ENCODE assay signal across 19 cellular contexts in the genomic region with DNA sequence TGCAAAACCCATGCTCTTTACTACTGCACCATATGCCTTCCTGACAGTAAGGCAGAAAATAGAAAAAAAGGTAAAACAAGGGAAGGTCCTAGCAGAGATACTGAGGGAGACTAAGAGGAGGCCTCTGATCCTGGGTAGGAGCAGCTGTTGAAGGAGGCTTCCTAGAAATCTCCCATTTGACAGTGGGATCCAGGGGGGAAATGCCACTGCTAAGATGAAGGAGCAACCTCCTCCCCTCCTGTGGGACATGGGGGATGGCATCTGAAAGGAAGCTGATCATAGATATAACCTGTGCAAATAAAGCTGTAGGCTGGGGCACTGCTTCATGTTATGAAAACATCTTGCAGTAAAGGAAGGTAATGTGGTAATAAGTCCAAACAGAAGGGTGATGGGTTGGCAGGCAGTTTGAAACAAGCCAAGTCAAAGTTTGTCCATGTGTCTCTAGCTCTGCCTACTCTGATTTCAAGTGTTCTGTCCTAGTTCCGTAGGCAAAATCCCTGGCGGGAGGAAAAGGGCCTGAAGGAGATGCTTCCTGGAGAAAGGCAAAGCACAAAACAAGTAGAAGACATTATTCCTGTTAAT.
DNase-seq lines count a peak whose midpoint lies in the region; ATAC-seq, FAIRE-seq and TF ChIP-seq lines count a peak whose summit lies in the region.
"Had no signal": no experiment of that assay in that cellular context is flagged by ENCODE, and none has a peak within 500 bp of the region (broad histone marks: within the 10 kb centered on the region; RNA-seq: fewer than 3 reads in every experiment).

No MANE protein-coding gene starts in this region.

- 92% methylated on average over 2 of the region's 2 CpGs; no CpG with 5 or more reads in 1 of the 2 experiments for WGBS in H1 (ENCODE audit: extremely low coverage in 1 of 2, insufficient coverage in 1 of 2, insufficient read length in 1 of 2, insufficient replicate concordance in 2 of 2, low coverage in 1 of 2, low lambda C conversion rate in 2 of 2, missing lambda C conversion rate in 1 of 2), 2 experiments

- no peak overlapping the region for H2AK5ac ChIP-seq in H1 (ENCODE audit: low read depth, low read length)

- no peak overlapping the region for H3K4me3 ChIP-seq in GM23338
- no peak overlapping the region for H3K4me3 ChIP-seq in H1 (ENCODE audit: extremely low read depth in 1 of 4, insufficient read depth in 2 of 4, low read depth in 3 of 4, low read length in 4 of 4)
- H3K4me3 ChIP-seq: GM23248 had no signal

- H2BK12ac ChIP-seq in H1 (ENCODE audit: low read depth, low read length) = no peak overlapping the region; the same call in 1 of the 2 replicates

- H3K4me1 ChIP-seq in GM23338 (ENCODE audit: insufficient read depth) (no peaks in the 10 kb centered on the region), H1 (replicated peaks in 1 of 4; ENCODE audit: control insufficient read depth in 3 of 4, insufficient read depth in 4 of 4, low read length in 3 of 4) (peaks cover 0 to 3% (median 0%) of the 10 kb centered on the region in 4 experiments; a peak in 1 of 7 replicates)

- H3K27ac Mint-ChIP-seq in GM23338 (no peak overlapping the region), T-helper 17 cell (peak overlapping the region; percentile 41)
- peak overlapping the region; percentile 63 for H3K27ac Mint-ChIP-seq in stimulated activated effector memory CD8-positive, alpha-beta T cell treated with anti-CD3 and anti-CD28 coated beads, Interleukin-12 subunit alpha, Interleukin-12 subunit beta, amount 100 ng/mL, for 72 hours

- H2AFZ ChIP-seq in GM23338 (0 out of 2 replicates have a peak overlapping the region, but pooled peaks have one; percentile 90), H1 (ENCODE audit: low read length) (0 out of 2 replicates have a peak overlapping the region, but pooled peaks have one; percentile 14)
- H2AFZ ChIP-seq: GM23248 had no signal

- no peak for TF ChIP-seq EP300 in H1 (IDR thresholded peaks at IDR 0.05; ENCODE audit: borderline replicate concordance in 1 of 2, low read depth in 2 of 2, low read length in 2 of 2)

- FAIRE-seq in H1 (lab: Jason Lieb, UNC) = no peak

- CTCF ChIA-PET in H1 (lab: Charles Lee; ENCODE audit: partially characterized antibody) = interaction anchor here (0.7 to 1.5 kb wide), 3 partner anchors 8 to 172 kb away, joined by 3 to 4 read pairs (median 4); partner anchors contain the start of gene PICALM

- no peak overlapping the region for H3K14ac ChIP-seq in H1 (ENCODE audit: insufficient read length)

- ATAC-seq in GM23338 = no peak
- no peak for ATAC-seq in T-helper 17 cell
- no peak for ATAC-seq in stimulated activated effector memory CD8-positive, alpha-beta T cell treated with anti-CD3 and anti-CD28 coated beads, Interleukin-12 subunit alpha, Interleukin-12 subunit beta, amount 100 ng/mL, for 72 hours
- no peak for ATAC-seq in GM21526 (IDR thresholded peaks at IDR 0.05; ENCODE audit: low FRiP score, unreplicated experiment)
- ATAC-seq: PC-3 had no signal

- no peak overlapping the region for H2BK120ac ChIP-seq in H1 (replicated peaks; ENCODE audit: low read depth, low read length)

- H3K4ac ChIP-seq in H1 (replicated peaks; ENCODE audit: insufficient read length, low read depth, low read length) = no peak overlapping the region

- no peak overlapping the region for H2BK5ac ChIP-seq in H1 (ENCODE audit: low read depth, low read length)

- H3K4me3 Mint-ChIP-seq in GM23338 = no peak overlapping the region
- H3K4me3 Mint-ChIP-seq in T-helper 17 cell = no peak overlapping the region
- H3K4me3 Mint-ChIP-seq in stimulated activated effector memory CD8-positive, alpha-beta T cell treated with anti-CD3 and anti-CD28 coated beads, Interleukin-12 subunit alpha, Interleukin-12 subunit beta, amount 100 ng/mL, for 72 hours = no peak overlapping the region

- H3K9me2 ChIP-seq in GM23338 (ENCODE audit: insufficient read depth) = peaks cover 2% of the 10 kb centered on the region; the same call in 1 of the 2 replicates

- H3K23me2 ChIP-seq in H1 (ENCODE audit: low read depth, low read length) = peaks cover 2% of the 10 kb centered on the region; the same call in 1 of the 2 replicates

- H2BK15ac ChIP-seq in H1 (ENCODE audit: low read length) = no peak overlapping the region

- no peak overlapping the region for H4K5ac ChIP-seq in H1 (ENCODE audit: insufficient read length, low read depth, low read length)

- H3K23ac ChIP-seq in H1 (ENCODE audit: insufficient read length) = no peak overlapping the region

- POLR2A ChIA-PET in H1 (lab: Charles Lee; ENCODE audit: partially characterized antibody) = interaction anchor here (0.6 to 1.6 kb wide), 3 partner anchors 87 to 344 kb away, joined by 3 read pairs; partner anchors contain the start of gene EED

- no peak overlapping the region for H3K4me2 ChIP-seq in GM23338
- no peak overlapping the region for H3K4me2 ChIP-seq in H1 (ENCODE audit: insufficient read depth in 1 of 2, low read depth in 2 of 2, low read length in 2 of 2)

- no peak overlapping the region for H3K56ac ChIP-seq in H1 (replicated peaks; ENCODE audit: insufficient read length, low read depth, low read length)

- H4K8ac ChIP-seq in H1 (ENCODE audit: extremely low read depth, insufficient read depth, low read length) = no peak overlapping the region

- no peak for TF ChIP-seq POLR2A in H1 (IDR thresholded peaks at IDR 0.05; ENCODE audit: control extremely low read depth in 1 of 2, low read depth in 2 of 2, low read length in 2 of 2)

- H3K36me3 Mint-ChIP-seq in GM23338 (ENCODE audit: low read depth) (no peaks in the 10 kb centered on the region), T-helper 17 cell (ENCODE audit: low read depth) (no peaks in the 10 kb centered on the region)
- H3K36me3 Mint-ChIP-seq in stimulated activated effector memory CD8-positive, alpha-beta T cell treated with anti-CD3 and anti-CD28 coated beads, Interleukin-12 subunit alpha, Interleukin-12 subunit beta, amount 100 ng/mL, for 72 hours = no peaks in the 10 kb centered on the region

- peaks cover 6% of the 10 kb centered on the region for H3K27me3 Mint-ChIP-seq in GM23338 (ENCODE audit: insufficient read depth, low read depth, poor library complexity)
- no peaks in the 10 kb centered on the region for H3K27me3 Mint-ChIP-seq in T-helper 17 cell

- no peaks in the 10 kb centered on the region for H3F3A ChIP-seq in GM23338 (replicated peaks; ENCODE audit: low read depth)

- H3K27ac ChIP-seq in GM23338 (ENCODE audit: low read depth) (no peak overlapping the region), H1 (ENCODE audit: low read depth, low read length) (no peak overlapping the region)
- H3K27ac ChIP-seq: C4-2B, GM23248, RWPE1 had no signal

- no peaks in the 10 kb centered on the region for H3K9me3 Mint-ChIP-seq in GM23338
- no peaks in the 10 kb centered on the region for H3K9me3 Mint-ChIP-seq in stimulated activated effector memory CD8-positive, alpha-beta T cell treated with anti-CD3 and anti-CD28 coated beads, Interleukin-12 subunit alpha, Interleukin-12 subunit beta, amount 100 ng/mL, for 72 hours

- H3K36me3 ChIP-seq in GM23338 (ENCODE audit: insufficient read depth) = no peaks in the 10 kb centered on the region
- H3K36me3 ChIP-seq in H1 (ENCODE audit: control insufficient read depth in 2 of 4, insufficient read depth in 4 of 4, low read length in 3 of 4) = no peaks in the 10 kb centered on the region

- no peak overlapping the region for H4K91ac ChIP-seq in H1 (replicated peaks; ENCODE audit: insufficient read length, low read length)

- H3K27me3 ChIP-seq in GM23338 (ENCODE audit: insufficient read depth) (no peaks in the 10 kb centered on the region), H1 (replicated peaks in 1 of 4; ENCODE audit: control insufficient read depth in 3 of 4, extremely low read depth in 1 of 4, insufficient read depth in 3 of 4, low read length in 3 of 4) (no peaks in the 10 kb centered on the region)

- no peak for TF ChIP-seq RAD21 in H1 (IDR thresholded peaks at IDR 0.05 in 1 of 2, conservative IDR thresholded peaks at IDR 0.05 in 1 of 2; ENCODE audit: low read depth in 2 of 2, low read length in 2 of 2)

- no peak for DNase-seq in GM23338 (ENCODE audit: low spot score)
- DNase-seq in T-helper 17 cell = no peak
- DNase-seq in H1 (ENCODE audit: low read depth in 1 of 2, low spot score in 2 of 2) = no peak
- no peak for DNase-seq in stimulated activated effector memory CD8-positive, alpha-beta T cell treated with anti-CD3 and anti-CD28 coated beads, Interleukin-12 subunit alpha, Interleukin-12 subunit beta, amount 100 ng/mL, for 72 hours (ENCODE audit: low spot score in 2 of 2)
- no peak for DNase-seq in NCI-H1436 treated with DMSO at 0.1 percent for 48 hours (lab: John Stamatoyannopoulos, UW)
- no peak for DNase-seq in SHP77 (lab: John Stamatoyannopoulos, UW)
- DNase-seq: ACHN, DND-41, GM23248, KG1, NCI-H1048, NCI-H1436, NCI-H2029, NCI-H345, NCI-H526, PC-3 had no signal

- H3K4me1 Mint-ChIP-seq in GM23338 (peaks cover 20% of the 10 kb centered on the region), T-helper 17 cell (peaks cover 15% of the 10 kb centered on the region)
- peaks cover 28% of the 10 kb centered on the region for H3K4me1 Mint-ChIP-seq in stimulated activated effector memory CD8-positive, alpha-beta T cell treated with anti-CD3 and anti-CD28 coated beads, Interleukin-12 subunit alpha, Interleukin-12 subunit beta, amount 100 ng/mL, for 72 hours

- H3K9me3 ChIP-seq in T-helper 17 cell (ENCODE audit: control insufficient read depth, low read length, poor library complexity, severe bottlenecking) (no peaks in the 10 kb centered on the region), H1 (ENCODE audit: insufficient read depth in 2 of 2, low read depth in 1 of 2, low read length in 1 of 2) (no peaks in the 10 kb centered on the region)

- TF ChIP-seq CTCF in GM23338 (conservative IDR thresholded peaks at IDR 0.05; ENCODE audit: low read depth in 2 of 2) (no peak), H1 (IDR thresholded peaks at IDR 0.05; ENCODE audit: control extremely low read depth in 1 of 3, insufficient read depth in 1 of 3, low read depth in 1 of 3, low read length in 3 of 3) (no peak)

- H3K18ac ChIP-seq in H1 (ENCODE audit: extremely low read depth, low read length) = no peak overlapping the region

- H3K79me1 ChIP-seq in H1 (ENCODE audit: low read depth, low read length) = no peaks in the 10 kb centered on the region

- no peaks in the 10 kb centered on the region; the same call in 1 of the 2 replicates for H4K20me1 ChIP-seq in GM23338 (replicated peaks; ENCODE audit: insufficient read depth)
- no peaks in the 10 kb centered on the region for H4K20me1 ChIP-seq in H1 (replicated peaks in 1 of 2; ENCODE audit: control insufficient read depth in 1 of 2, insufficient read depth in 2 of 2, low read length in 2 of 2)

- no peak overlapping the region for H2BK20ac ChIP-seq in H1 (ENCODE audit: low read length)

- H3K79me2 ChIP-seq in GM23338 (replicated peaks; ENCODE audit: insufficient read depth) (no peaks in the 10 kb centered on the region), H1 (ENCODE audit: control insufficient read depth in 1 of 2, insufficient read depth in 2 of 2, low read length in 2 of 2) (no peaks in the 10 kb centered on the region)

- H3K9ac ChIP-seq in H1 (replicated peaks in 1 of 4; ENCODE audit: extremely low read depth in 1 of 4, low read depth in 3 of 4, low read length in 3 of 4) = no peak overlapping the region
- H3K9ac ChIP-seq: GM23248 had no signal

TF ChIP-seq in H1, 55 proteins besides CTCF, POLR2A, EP300 and RAD21 (continues in another document):
- TF ChIP-seq CBX8 (IDR thresholded peaks at IDR 0.05; ENCODE audit: borderline replicate concordance, low read depth, low read length) = no peak
